ENCODE assay signal across 1 cellular context in genomic region chr3:148178508-148178907, GRCh38.
TF ChIP-seq lines count a peak whose summit lies in the region.

No MANE protein-coding gene starts in this region.

TF ChIP-seq in GM23338, 12 proteins besides CTCF, POLR2A, EP300 and RAD21 (continued from another document):
- TF ChIP-seq ZNF462 (CRISPR knock-in tag; IDR thresholded peaks at IDR 0.05), result no peak
- no peak for TF ChIP-seq POLR2AphosphoS5 (IDR thresholded peaks at IDR 0.05; ENCODE audit: low read depth)
- TF ChIP-seq CREB1 (CRISPR knock-in tag; IDR thresholded peaks at IDR 0.05; ENCODE audit: low read depth), result no peak
- no peak for TF ChIP-seq REST (IDR thresholded peaks at IDR 0.05; ENCODE audit: unreplicated experiment)
- TF ChIP-seq EZH2phosphoT487 (IDR thresholded peaks at IDR 0.05; ENCODE audit: unreplicated experiment), result no peak
- no peak for TF ChIP-seq ETS1 (IDR thresholded peaks at IDR 0.05)
- no peak for TF ChIP-seq NANOG (IDR thresholded peaks at IDR 0.05; ENCODE audit: borderline replicate concordance)
- TF ChIP-seq EZH2 (IDR thresholded peaks at IDR 0.05; ENCODE audit: low read depth, unreplicated experiment), result no peak
TF ChIP-seq in GM23338: peak in this region for 0.
